32 cellular contexts compared by ENCODE assay signal in the genomic region with DNA sequence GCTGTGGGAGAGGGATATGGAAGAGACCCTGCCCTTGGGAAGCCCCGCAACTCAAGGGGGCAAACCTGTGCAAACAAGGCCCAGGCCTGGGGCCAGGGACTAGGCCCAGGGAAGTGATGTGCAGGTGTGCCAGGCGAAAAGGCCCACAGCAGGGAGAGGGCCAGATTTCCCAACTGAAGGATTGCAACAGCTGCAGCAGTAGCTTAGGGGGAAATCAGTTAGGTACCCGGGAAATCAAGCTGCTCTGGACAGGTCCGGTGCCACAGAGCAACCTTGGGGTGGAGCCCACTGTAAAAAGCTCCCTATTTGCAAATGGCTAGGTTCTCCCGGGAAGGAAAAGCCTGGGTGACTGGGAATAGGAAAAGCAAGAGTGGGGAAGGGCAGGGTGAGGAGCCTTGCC. TPM values are rescaled to one million over a fixed set of nuclear protein-coding genes. Genes with fewer than 3 reads are reported as not detected.
DNase-seq lines count a peak whose midpoint lies in the region; ATAC-seq and TF ChIP-seq lines count a peak whose summit lies in the region.
"Had no signal": no experiment of that assay in that cellular context is flagged by ENCODE, and none has a peak within 500 bp of the region (broad histone marks: within the 10 kb centered on the region; RNA-seq: fewer than 3 reads in every experiment).

No MANE protein-coding gene starts in this region.

- BruUV-seq in OCI-LY7 (replicated peaks; lab: Mats Ljungman, UMichigan), result no TSS peak

- peak overlapping the region; percentile 17 for H3K27ac Mint-ChIP-seq in memory B cell
- H3K27ac Mint-ChIP-seq: activated CD4-positive, alpha-beta memory T cell treated with anti-CD3 and anti-CD28 coated beads, Interleukin-2, amount 10 ng/mL, durations not matched to agents 7 days and 5 days; activated naive CD4-positive, alpha-beta T cell treated with anti-CD3 and anti-CD28 coated beads, Interleukin-2, amount 10 ng/mL, durations not matched to agents 7 days and 5 days; CD14-positive monocyte; effector memory CD8-positive, alpha-beta T cell; natural killer cell treated with Interleukin-12 subunit alpha and Interleukin-12 subunit beta and Interleukin-15 and Interleukin-18, amount 100 ng/mL, for 72 hours; T-helper 17 cell had no signal

- H3K9me3 ChIP-seq in OCI-LY7 (ENCODE audit: low read length), result no peaks in the 10 kb centered on the region
- H3K9me3 ChIP-seq: body of pancreas, mucosa of descending colon, SK-N-SH, transverse colon had no signal

- H3K79me2 ChIP-seq in OCI-LY7 (ENCODE audit: insufficient read depth, low read depth, low read length), result no peaks in the 10 kb centered on the region

- H3K4me3 ChIP-seq in GM12865 (ENCODE audit: low read depth, low read length), result peak overlapping the region; percentile 30
- H3K4me3 ChIP-seq in OCI-LY7 (ENCODE audit: low read depth, low read length, poor library complexity, severe bottlenecking), result no peak overlapping the region
- H3K4me3 ChIP-seq: body of pancreas, mucosa of descending colon, transverse colon had no signal

- H3K9me3 Mint-ChIP-seq in memory B cell, result no peaks in the 10 kb centered on the region
- H3K9me3 Mint-ChIP-seq: activated CD4-positive, alpha-beta memory T cell treated with anti-CD3 and anti-CD28 coated beads, Interleukin-2, amount 10 ng/mL, durations not matched to agents 7 days and 5 days; activated naive CD4-positive, alpha-beta T cell treated with anti-CD3 and anti-CD28 coated beads, Interleukin-2, amount 10 ng/mL, durations not matched to agents 7 days and 5 days; central memory CD8-positive, alpha-beta T cell; effector memory CD8-positive, alpha-beta T cell; IgD-negative memory B cell; natural killer cell treated with Interleukin-12 subunit alpha and Interleukin-12 subunit beta and Interleukin-15 and Interleukin-18, amount 100 ng/mL, for 72 hours had no signal

- no peak overlapping the region for H3K4me3 Mint-ChIP-seq in memory B cell
- H3K4me3 Mint-ChIP-seq: activated CD4-positive, alpha-beta memory T cell treated with anti-CD3 and anti-CD28 coated beads, Interleukin-2, amount 10 ng/mL, durations not matched to agents 7 days and 5 days; activated naive CD4-positive, alpha-beta T cell treated with anti-CD3 and anti-CD28 coated beads, Interleukin-2, amount 10 ng/mL, durations not matched to agents 7 days and 5 days; CD14-positive monocyte; central memory CD8-positive, alpha-beta T cell; effector memory CD8-positive, alpha-beta T cell; natural killer cell treated with Interleukin-12 subunit alpha and Interleukin-12 subunit beta and Interleukin-15 and Interleukin-18, amount 100 ng/mL, for 72 hours; T-helper 17 cell had no signal

- no peaks in the 10 kb centered on the region for H4K20me1 ChIP-seq in OCI-LY7 (ENCODE audit: insufficient read depth, low read length)

- no peak for ATAC-seq in memory B cell (ENCODE audit: low read depth)
- ATAC-seq in HG02973 (IDR thresholded peaks at IDR 0.05; ENCODE audit: unreplicated experiment), result no peak
- ATAC-seq: body of pancreas; effector memory CD8-positive, alpha-beta T cell; natural killer cell treated with Interleukin-12 subunit alpha and Interleukin-12 subunit beta and Interleukin-15 and Interleukin-18, amount 100 ng/mL, for 72 hours; T-helper 17 cell had no signal

- POLR2A ChIA-PET in OCI-LY7 (lab: Charles Lee), result interaction anchor here (0.6 to 3.7 kb wide), 5 partner anchors 10 to 119 kb away, joined by 3 to 52 read pairs (median 4); no protein-coding TSS in a partner anchor

- TF ChIP-seq CTCF in GM12865 (IDR thresholded peaks at IDR 0.05; ENCODE audit: insufficient read depth, low read depth, low read length, missing control alignments), result no peak
- no peak for TF ChIP-seq CTCF in OCI-LY7 (conservative IDR thresholded peaks at IDR 0.05; ENCODE audit: low read length)

- peaks cover 7% of the 10 kb centered on the region for H3K4me1 Mint-ChIP-seq in memory B cell
- H3K4me1 Mint-ChIP-seq: CD14-positive monocyte, IgD-negative memory B cell, T-helper 17 cell had no signal

- H3K27ac ChIP-seq in OCI-LY7 (ENCODE audit: low read depth, low read length, poor library complexity, severe bottlenecking), result peak overlapping the region; percentile 42
- H3K27ac ChIP-seq: body of pancreas, transverse colon had no signal

- H2AFZ ChIP-seq in OCI-LY7 (ENCODE audit: low read length), result peak overlapping the region; percentile 48; the same call in 1 of the 2 replicates

- H3K9me2 ChIP-seq in OCI-LY7 (ENCODE audit: insufficient read depth, low read length), result no peaks in the 10 kb centered on the region
- H3K9me2 ChIP-seq: SK-N-SH had no signal

- peak overlapping the region; percentile 54; the same call in 1 of the 2 replicates for H3K4me2 ChIP-seq in OCI-LY7 (ENCODE audit: low read length)
- H3K4me2 ChIP-seq: SK-N-SH had no signal

- peaks cover 17% of the 10 kb centered on the region for H3K4me1 ChIP-seq in OCI-LY7 (ENCODE audit: insufficient read depth, low read length, poor library complexity, severe bottlenecking)
- H3K4me1 ChIP-seq: body of pancreas, transverse colon had no signal

- CTCF ChIA-PET in OCI-LY7 (lab: Charles Lee; ENCODE audit: unreplicated experiment), result interaction anchor here (0.5 to 1.7 kb wide), 2 partner anchors 15 to 20 kb away, joined by 3 to 5 read pairs; no protein-coding TSS in a partner anchor

- no peaks in the 10 kb centered on the region for H3K36me3 Mint-ChIP-seq in memory B cell
- H3K36me3 Mint-ChIP-seq: activated naive CD4-positive, alpha-beta T cell treated with anti-CD3 and anti-CD28 coated beads, Interleukin-2, amount 10 ng/mL, durations not matched to agents 7 days and 5 days; CD14-positive monocyte; IgD-negative memory B cell; natural killer cell treated with Interleukin-12 subunit alpha and Interleukin-12 subunit beta and Interleukin-15 and Interleukin-18, amount 100 ng/mL, for 72 hours had no signal

- no peaks in the 10 kb centered on the region for H3K36me3 ChIP-seq in OCI-LY7 (ENCODE audit: insufficient read depth, low read length)
- H3K36me3 ChIP-seq: transverse colon had no signal

- H3K27me3 Mint-ChIP-seq in memory B cell, result peaks cover 17% of the 10 kb centered on the region
- H3K27me3 Mint-ChIP-seq: activated CD4-positive, alpha-beta memory T cell treated with anti-CD3 and anti-CD28 coated beads, Interleukin-2, amount 10 ng/mL, durations not matched to agents 7 days and 5 days had no signal

- intact Hi-C loops in OCI-LY7 (cut with micrococcal nuclease; ENCODE audit: unreplicated experiment), result no loop called here

- no peak for DNase-seq in GM12865 (ENCODE audit: low read depth)
- DNase-seq in OCI-LY7 (ENCODE audit: low spot score), result no peak
- no peak for DNase-seq in memory B cell (ENCODE audit: low spot score in 2 of 2)
- no peak for DNase-seq in NCI-H446 treated with DMSO at 0.1 percent for 48 hours (lab: John Stamatoyannopoulos, UW)
- DNase-seq: activated CD4-positive, alpha-beta memory T cell treated with anti-CD3 and anti-CD28 coated beads, Interleukin-2, amount 10 ng/mL, durations not matched to agents 7 days and 5 days; activated CD8-positive, alpha-beta memory T cell treated with anti-CD3 and anti-CD28 coated beads, Interleukin-2, amount 50 U/mL, for 48 hours; activated naive CD4-positive, alpha-beta T cell treated with anti-CD3 and anti-CD28 coated beads, Interleukin-2, amount 10 ng/mL, durations not matched to agents 7 days and 5 days; body of pancreas; DMS79; effector memory CD8-positive, alpha-beta T cell; GDM1; left colon; NCI-H1092; NCI-H1694 treated with DMSO at 0.1 percent for 48 hours; NCI-H446; NCI-H774; SK-N-SH; stimulated activated CD4-positive, alpha-beta T cell treated with anti-CD3 and anti-CD28 coated beads, Interleukin-15, amount 100 ng/mL, for 24 hours; stimulated activated CD4-positive, alpha-beta T cell treated with anti-CD3 and anti-CD28 coated beads, Interleukin-4, amount 100 ng/mL, for 4 hours; T-helper 17 cell; transverse colon had no signal

RNA-seq across cellular contexts. Expression of gene GRIN1, which starts 10.4 kb away (rescaled TPM):
- 0.06 TPM in 1 of 2 replicates, not detected in the other for total RNA-seq in OCI-LY7 (2014; rRNA removed; shearing (Covaris generic))
- total RNA-seq in OCI-LY7 (2022), result 0.15 and 0.55 TPM in 2 replicates
- total RNA-seq: body of pancreas, epithelial cell of proximal tubule, glomerular endothelial cell, osteoblast, T-helper 17 cell had no signal

RNA-seq across cellular contexts. Expression of gene LRRC26, which starts 20.5 kb away (rescaled TPM):
- total RNA-seq in OCI-LY7 (2014; rRNA removed; shearing (Covaris generic)), result 0.21 TPM in 1 of 2 replicates, not detected in the other
- total RNA-seq in OCI-LY7 (2022), result not detected in 2 replicates
- total RNA-seq: activated CD4-positive, alpha-beta memory T cell treated with anti-CD3 and anti-CD28 coated beads, Interleukin-2, amount 10 ng/mL, durations not matched to agents 7 days and 5 days; epithelial cell of proximal tubule; glomerular endothelial cell; lung microvascular endothelial cell; natural killer cell treated with Interleukin-12 subunit alpha and Interleukin-12 subunit beta and Interleukin-15 and Interleukin-18, amount 100 ng/mL, for 72 hours; osteoblast; pulmonary artery endothelial cell; T-helper 17 cell had no signal

RNA-seq across cellular contexts. Expression of gene TMEM210, which starts 22.5 kb away (rescaled TPM):
- total RNA-seq in OCI-LY7 (2014; rRNA removed; shearing (Covaris generic)), result not detected in 2 replicates
- total RNA-seq in OCI-LY7 (2022), result not detected in 2 replicates
- total RNA-seq: activated CD4-positive, alpha-beta memory T cell treated with anti-CD3 and anti-CD28 coated beads, Interleukin-2, amount 10 ng/mL, durations not matched to agents 7 days and 5 days; body of pancreas; epithelial cell of proximal tubule; glomerular endothelial cell; lung microvascular endothelial cell; natural killer cell treated with Interleukin-12 subunit alpha and Interleukin-12 subunit beta and Interleukin-15 and Interleukin-18, amount 100 ng/mL, for 72 hours; osteoblast; pulmonary artery endothelial cell; T-helper 17 cell; transverse colon had no signal

RNA-seq across cellular contexts. Expression of gene DPP7, which starts 34.8 kb away (rescaled TPM):
- total RNA-seq in OCI-LY7 (2014; rRNA removed; shearing (Covaris generic)), result 173 and 182 TPM in 2 replicates
- 154 TPM in 2 replicates for total RNA-seq in OCI-LY7 (2022)

RNA-seq across cellular contexts. Expression of gene ANAPC2, which starts 39.0 kb away (rescaled TPM):
- total RNA-seq in OCI-LY7 (2014; rRNA removed; shearing (Covaris generic)), result 34.8 and 38.6 TPM in 2 replicates
- total RNA-seq in OCI-LY7 (2022), result 89.6 and 90.4 TPM in 2 replicates
